Comparison of ENCODE assay signal across 8 cellular contexts in the genomic region with DNA sequence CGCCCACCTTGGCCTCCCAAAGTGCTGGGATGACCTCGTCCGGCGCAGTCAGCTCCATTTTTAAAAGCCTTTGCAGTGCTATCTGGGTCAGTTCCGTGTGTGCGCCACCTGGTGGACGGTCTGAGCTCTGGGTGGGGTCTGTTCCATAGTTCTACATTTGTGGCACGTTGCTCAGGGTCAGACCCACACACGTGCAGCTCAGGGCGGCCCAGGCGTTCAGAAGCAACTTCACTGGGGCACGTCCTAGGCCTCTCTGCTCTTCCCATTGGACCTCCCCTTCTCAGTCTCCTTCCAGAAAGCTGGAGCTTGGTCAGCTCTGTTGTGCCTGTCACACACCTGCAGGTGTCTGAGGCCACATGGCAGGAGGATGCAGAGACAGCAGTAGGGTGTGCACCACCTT.
A peak's percentile ranks its signal among the peaks of the same experiment; 100 is the strongest.
DNase-seq lines count a peak whose midpoint lies in the region; ATAC-seq and TF ChIP-seq lines count a peak whose summit lies in the region.

No MANE protein-coding gene starts in this region.

- TF ChIP-seq CTCF in AG09309 (IDR thresholded peaks at IDR 0.05; ENCODE audit: control insufficient read depth, insufficient read depth, low read depth, low read length, missing control alignments) (peak; percentile 46), GM12873 (IDR thresholded peaks at IDR 0.05; ENCODE audit: insufficient read depth, low read depth, low read length, missing control alignments) (peak; percentile 44)

- DNase-seq in AG09309 (ENCODE audit: low read depth) = no peak
- peak; percentile 5 for DNase-seq in OCI-M1 (lab: John Stamatoyannopoulos, UW)
- DNase-seq in iPS DF 4.7 (ENCODE audit: extremely low read depth, low spot score) = peak; percentile 16
- no peak for DNase-seq in NCI-H187 (lab: John Stamatoyannopoulos, UW)
- no peak for DNase-seq in T-helper 2 cell treated with Interferon-gamma antibody and Interleukin-4, amounts not matched to agents 5 μg/mL and 100 μg/mL, for 36 hours (ENCODE audit: low spot score)
- no peak for DNase-seq in SK-N-DZ (ENCODE audit: low spot score)

- peaks cover 30% of the 10 kb centered on the region for H3K9me3 Mint-ChIP-seq in T-helper 2 cell treated with Interferon-gamma antibody and Interleukin-4, amounts not matched to agents 5 μg/mL and 100 μg/mL, for 36 hours

- H3K36me3 Mint-ChIP-seq in T-helper 2 cell treated with Interferon-gamma antibody and Interleukin-4, amounts not matched to agents 5 μg/mL and 100 μg/mL, for 36 hours (ENCODE audit: low read depth) = peaks cover 35% of the 10 kb centered on the region

- no peak overlapping the region for H3K4me3 Mint-ChIP-seq in T-helper 2 cell treated with Interferon-gamma antibody and Interleukin-4, amounts not matched to agents 5 μg/mL and 100 μg/mL, for 36 hours

- H3K4me1 Mint-ChIP-seq in T-helper 2 cell treated with Interferon-gamma antibody and Interleukin-4, amounts not matched to agents 5 μg/mL and 100 μg/mL, for 36 hours (ENCODE audit: low read depth) = peaks cover 45% of the 10 kb centered on the region

- no peak for ATAC-seq in HG02840 (IDR thresholded peaks at IDR 0.05; ENCODE audit: low FRiP score, unreplicated experiment)

- no peaks in the 10 kb centered on the region for H3K27me3 Mint-ChIP-seq in T-helper 2 cell treated with Interferon-gamma antibody and Interleukin-4, amounts not matched to agents 5 μg/mL and 100 μg/mL, for 36 hours (ENCODE audit: low read depth)

- H3K4me3 ChIP-seq in AG09309 (ENCODE audit: control insufficient read depth, low read depth, low read length) = no peak overlapping the region

- no peak overlapping the region for H3K27ac Mint-ChIP-seq in T-helper 2 cell treated with Interferon-gamma antibody and Interleukin-4, amounts not matched to agents 5 μg/mL and 100 μg/mL, for 36 hours

Comparison
In these comparisons a context has a peak if more than half of its experiments do, and no peak if none do; other contexts are left out.
1. DNase-seq: peak in OCI-M1 (single experiment) and iPS DF 4.7 (single experiment); none in AG09309 (single experiment), NCI-H187 (0 of 2), T-helper 2 cell treated with Interferon-gamma antibody and Interleukin-4, amounts not matched to agents 5 μg/mL and 100 μg/mL, for 36 hours (single experiment) and SK-N-DZ (single experiment).